Comparison of ENCODE assay signal across 1 cellular context in the genomic region with DNA sequence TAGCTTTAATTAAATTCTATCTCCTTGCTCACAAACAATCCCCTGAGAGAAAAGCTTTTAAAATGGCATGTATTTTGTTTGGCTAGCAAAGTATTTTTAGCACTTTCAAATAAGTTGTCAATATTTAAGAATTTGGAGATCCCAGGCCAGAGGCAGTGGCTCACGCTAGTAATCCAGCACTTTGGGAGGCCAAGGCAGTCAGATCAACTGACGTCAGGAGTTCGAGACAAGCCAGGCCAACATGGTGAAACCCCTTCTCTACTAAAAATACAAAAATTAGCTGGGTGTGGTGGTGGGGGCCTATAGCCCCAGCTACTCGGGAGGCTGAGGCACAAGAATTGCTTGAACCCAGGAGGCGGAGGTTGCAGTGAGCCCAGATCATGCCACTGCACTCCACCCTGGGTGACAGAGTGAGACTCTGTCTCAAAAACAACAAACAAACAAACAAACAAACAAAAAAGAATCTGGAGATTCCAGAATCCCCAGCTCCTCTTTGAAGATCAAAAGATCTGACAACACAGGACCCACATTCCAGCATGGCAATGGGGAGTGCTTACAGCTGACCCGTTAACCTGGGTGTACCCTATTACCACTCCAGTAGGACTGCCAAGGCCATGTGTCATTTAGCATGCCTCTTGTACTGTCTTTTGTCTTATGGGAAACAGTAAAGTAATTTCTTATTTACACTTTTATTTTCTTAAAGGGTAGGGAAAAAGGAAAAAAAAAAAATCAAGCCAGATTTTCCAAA.
TF ChIP-seq lines count a peak whose summit lies in the region.

No MANE protein-coding gene starts in this region.

TF ChIP-seq in GM23338, 12 proteins besides CTCF, POLR2A, EP300 and RAD21 (continued from another document):
- TF ChIP-seq NANOG (IDR thresholded peaks at IDR 0.05; ENCODE audit: borderline replicate concordance) (no peak), REST (IDR thresholded peaks at IDR 0.05; ENCODE audit: unreplicated experiment) (no peak), POLR2AphosphoS5 (IDR thresholded peaks at IDR 0.05; ENCODE audit: low read depth) (no peak), STAT1 (IDR thresholded peaks at IDR 0.05; ENCODE audit: unreplicated experiment) (no peak), ZNF331 (CRISPR knock-in tag; IDR thresholded peaks at IDR 0.05; ENCODE audit: low read depth) (no peak), CREB1 (CRISPR knock-in tag; IDR thresholded peaks at IDR 0.05; ENCODE audit: low read depth) (no peak), ZNF462 (CRISPR knock-in tag; IDR thresholded peaks at IDR 0.05) (no peak), ZNF114 (CRISPR knock-in tag; IDR thresholded peaks at IDR 0.05) (no peak), JUNB (IDR thresholded peaks at IDR 0.05; ENCODE audit: unreplicated experiment) (no peak), EZH2phosphoT487 (IDR thresholded peaks at IDR 0.05; ENCODE audit: unreplicated experiment) (no peak)
- TF ChIP-seq, protein P1, sequence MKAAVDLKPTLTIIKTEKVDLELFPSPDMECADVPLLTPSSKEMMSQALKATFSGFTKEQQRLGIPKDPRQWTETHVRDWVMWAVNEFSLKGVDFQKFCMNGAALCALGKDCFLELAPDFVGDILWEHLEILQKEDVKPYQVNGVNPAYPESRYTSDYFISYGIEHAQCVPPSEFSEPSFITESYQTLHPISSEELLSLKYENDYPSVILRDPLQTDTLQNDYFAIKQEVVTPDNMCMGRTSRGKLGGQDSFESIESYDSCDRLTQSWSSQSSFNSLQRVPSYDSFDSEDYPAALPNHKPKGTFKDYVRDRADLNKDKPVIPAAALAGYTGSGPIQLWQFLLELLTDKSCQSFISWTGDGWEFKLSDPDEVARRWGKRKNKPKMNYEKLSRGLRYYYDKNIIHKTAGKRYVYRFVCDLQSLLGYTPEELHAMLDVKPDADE (IDR thresholded peaks at IDR 0.05) = no peak
